ENCODE assay signal across 14 cellular contexts in genomic region chr7:151009340-151010001, GRCh38. TPM values are rescaled to one million over a fixed set of nuclear protein-coding genes. Genes with fewer than 3 reads are reported as not detected.
DNase-seq lines count a peak whose midpoint lies in the region; ATAC-seq and TF ChIP-seq lines count a peak whose summit lies in the region.
"Had no signal": no experiment of that assay in that cellular context is flagged by ENCODE, and none has a peak within 500 bp of the region (broad histone marks: within the 10 kb centered on the region; RNA-seq: fewer than 3 reads in every experiment).

No MANE protein-coding gene starts in this region.

- CTCF ChIA-PET in activated CD4-positive, alpha-beta T cell treated with anti-CD3 and anti-CD28 coated beads, Interleukin-2, amount 10 ng/mL, durations not matched to agents 7 days and 5 days (lab: Charles Lee): interaction anchor here (0.6 to 6.3 kb wide), 17 partner anchors 11 to 223 kb away, joined by 3 to 79 read pairs (median 4); partner anchors contain the start of genes ABCB8, ATG9B and FASTK
- CTCF ChIA-PET in HCT116 (lab: Charles Lee): interaction anchor here (0.6 to 5.4 kb wide), 26 partner anchors 8 to 271 kb away, joined by 3 to 59 read pairs (median 4); partner anchors contain the start of genes ABCB8, ATG9B and TMUB1
- CTCF ChIA-PET in activated CD8-positive, alpha-beta T cell treated with anti-CD3 and anti-CD28 coated beads, Interleukin-2, amount 10 ng/mL, durations not matched to agents 7 days and 5 days (lab: Charles Lee): interaction anchor here (1.0 to 6.4 kb wide), 10 partner anchors 9 to 111 kb away, joined by 4 to 50 read pairs (median 11); partner anchors contain the start of gene ABCB8

- H2BK5ac ChIP-seq in neuronal stem cell (ENCODE audit: low read length): peak overlapping the region; percentile 94

- H3K27ac Mint-ChIP-seq in activated CD4-positive, alpha-beta T cell treated with anti-CD3 and anti-CD28 coated beads, Interleukin-2, amount 10 ng/mL, durations not matched to agents 7 days and 5 days: peak overlapping the region; percentile 94
- H3K27ac Mint-ChIP-seq in activated CD8-positive, alpha-beta T cell treated with anti-CD3 and anti-CD28 coated beads, Interleukin-2, amount 10 ng/mL, durations not matched to agents 7 days and 5 days: peak overlapping the region; percentile 49
- H3K27ac Mint-ChIP-seq: nephron progenitor cell had no signal

- H2BK120ac ChIP-seq in neuronal stem cell (ENCODE audit: low read depth, low read length): peak overlapping the region; percentile 99

- H3K36me3 Mint-ChIP-seq in activated CD4-positive, alpha-beta T cell treated with anti-CD3 and anti-CD28 coated beads, Interleukin-2, amount 10 ng/mL, durations not matched to agents 7 days and 5 days (ENCODE audit: low read depth): peaks cover 21% of the 10 kb centered on the region
- peaks cover 2% of the 10 kb centered on the region for H3K36me3 Mint-ChIP-seq in activated CD8-positive, alpha-beta T cell treated with anti-CD3 and anti-CD28 coated beads, Interleukin-2, amount 10 ng/mL, durations not matched to agents 7 days and 5 days (ENCODE audit: low read depth)
- H3K36me3 Mint-ChIP-seq: brain had no signal

- no peak overlapping the region for H3K4me3 Mint-ChIP-seq in activated CD4-positive, alpha-beta T cell treated with anti-CD3 and anti-CD28 coated beads, Interleukin-2, amount 10 ng/mL, durations not matched to agents 7 days and 5 days
- H3K4me3 Mint-ChIP-seq in activated CD8-positive, alpha-beta T cell treated with anti-CD3 and anti-CD28 coated beads, Interleukin-2, amount 10 ng/mL, durations not matched to agents 7 days and 5 days: peak overlapping the region; percentile 76

- peak in 2 of 3 experiments; percentile 55 to 63; a peak in 4 of 6 replicates for TF ChIP-seq CTCF in HCT116 (IDR thresholded peaks at IDR 0.05 in 2 of 3, conservative IDR thresholded peaks at IDR 0.05 in 1 of 3; ENCODE audit: borderline replicate concordance in 1 of 3, insufficient read depth in 1 of 3, low read depth in 2 of 3, low read length in 2 of 3)

- H3K9me3 Mint-ChIP-seq in activated CD4-positive, alpha-beta T cell treated with anti-CD3 and anti-CD28 coated beads, Interleukin-2, amount 10 ng/mL, durations not matched to agents 7 days and 5 days: no peaks in the 10 kb centered on the region
- no peaks in the 10 kb centered on the region for H3K9me3 Mint-ChIP-seq in activated CD8-positive, alpha-beta T cell treated with anti-CD3 and anti-CD28 coated beads, Interleukin-2, amount 10 ng/mL, durations not matched to agents 7 days and 5 days (ENCODE audit: insufficient read depth)
- H3K9me3 Mint-ChIP-seq: nephron progenitor cell had no signal

- H3K27me3 ChIP-seq in HCT116 (ENCODE audit: insufficient read depth, low read length) (no peaks in the 10 kb centered on the region), neuronal stem cell (ENCODE audit: control insufficient read depth in 3 of 3, insufficient read depth in 3 of 3, low read depth in 1 of 3, low read length in 3 of 3) (no peaks in the 10 kb centered on the region)
- H3K27me3 ChIP-seq: vagina had no signal

- peak overlapping the region; percentile 24 for H2BK12ac ChIP-seq in neuronal stem cell (ENCODE audit: low read length)

- peaks cover 70% of the 10 kb centered on the region for H3K4me1 Mint-ChIP-seq in activated CD4-positive, alpha-beta T cell treated with anti-CD3 and anti-CD28 coated beads, Interleukin-2, amount 10 ng/mL, durations not matched to agents 7 days and 5 days
- peaks cover 69% of the 10 kb centered on the region for H3K4me1 Mint-ChIP-seq in activated CD8-positive, alpha-beta T cell treated with anti-CD3 and anti-CD28 coated beads, Interleukin-2, amount 10 ng/mL, durations not matched to agents 7 days and 5 days (ENCODE audit: low read depth)

- H2BK15ac ChIP-seq in neuronal stem cell (ENCODE audit: low read length): peak overlapping the region; percentile 98

- H4K91ac ChIP-seq in neuronal stem cell (ENCODE audit: low read depth, low read length, poor library complexity): peak overlapping the region; percentile 96

- peak; percentile 5 for TF ChIP-seq POLR2A in HCT116 (IDR thresholded peaks at IDR 0.05; ENCODE audit: borderline replicate concordance, extremely low read depth, insufficient read depth, insufficient read length)

- ATAC-seq in HCT116 (peak; percentile 61), HG02884 (IDR thresholded peaks at IDR 0.05; ENCODE audit: unreplicated experiment) (no peak), GM19397 (IDR thresholded peaks at IDR 0.05; ENCODE audit: unreplicated experiment) (no peak)
- ATAC-seq in activated CD8-positive, alpha-beta T cell treated with anti-CD3 and anti-CD28 coated beads, Interleukin-2, amount 10 ng/mL, durations not matched to agents 7 days and 5 days: no peak

- no peaks in the 10 kb centered on the region for H3K9me2 ChIP-seq in HCT116 (ENCODE audit: insufficient read depth)

- H2AK5ac ChIP-seq in neuronal stem cell (ENCODE audit: low read depth, low read length): peak overlapping the region; percentile 99

- H3K4me3 ChIP-seq in HCT116 (replicated peaks in 1 of 2; ENCODE audit: low read depth in 1 of 2, low read length in 2 of 2) (peak overlapping the region; percentile 72 to 73), neuronal stem cell (ENCODE audit: low read length in 2 of 2) (no peak overlapping the region)
- H3K4me3 ChIP-seq: vagina had no signal

- H3K18ac ChIP-seq in neuronal stem cell (ENCODE audit: low read length): peak overlapping the region; percentile 98

- DNase-seq in activated CD4-positive, alpha-beta T cell treated with anti-CD3 and anti-CD28 coated beads, Interleukin-2, amount 10 ng/mL, durations not matched to agents 7 days and 5 days: no peak
- no peak for DNase-seq in activated CD4-positive, alpha-beta T cell treated with anti-CD3 and anti-CD28 coated beads for 1 hour
- no peak for DNase-seq in HCT116 (ENCODE audit: low read depth, low spot score)
- no peak for DNase-seq in activated CD8-positive, alpha-beta T cell treated with anti-CD3 and anti-CD28 coated beads, Interleukin-2, amount 10 ng/mL, durations not matched to agents 7 days and 5 days
- no peak for DNase-seq in neuronal stem cell (ENCODE audit: low spot score)
- DNase-seq in dermis blood vessel endothelial cell: no peak
- DNase-seq: NCI-H146, sigmoid colon had no signal

- WGBS in neuronal stem cell (ENCODE audit: extremely low coverage in 2 of 2, insufficient read length in 2 of 2, insufficient replicate concordance in 1 of 2), 2 donors: no CpG with 5 or more reads among the region's 20 CpGs

- no peak overlapping the region for H2AFZ ChIP-seq in HCT116 (ENCODE audit: low read depth, low read length, poor library complexity, severe bottlenecking)
- peak overlapping the region; percentile 74 for H2AFZ ChIP-seq in neuronal stem cell (ENCODE audit: low read length)

- H3K9ac ChIP-seq in HCT116 (ENCODE audit: low read length): peak overlapping the region; percentile 81
- H3K9ac ChIP-seq in neuronal stem cell (ENCODE audit: low read depth, low read length, poor library complexity): peak overlapping the region; percentile 38

- no peak overlapping the region for H3K14ac ChIP-seq in neuronal stem cell (ENCODE audit: low read length)

- no peaks in the 10 kb centered on the region for H3K27me3 Mint-ChIP-seq in activated CD4-positive, alpha-beta T cell treated with anti-CD3 and anti-CD28 coated beads, Interleukin-2, amount 10 ng/mL, durations not matched to agents 7 days and 5 days
- no peaks in the 10 kb centered on the region for H3K27me3 Mint-ChIP-seq in activated CD8-positive, alpha-beta T cell treated with anti-CD3 and anti-CD28 coated beads, Interleukin-2, amount 10 ng/mL, durations not matched to agents 7 days and 5 days (ENCODE audit: low read depth)

- H3K79me2 ChIP-seq in HCT116 (ENCODE audit: insufficient read depth, low read length): peaks cover 4% of the 10 kb centered on the region; the same call in 1 of the 2 replicates

- H3K4ac ChIP-seq in neuronal stem cell (ENCODE audit: low read length): peak overlapping the region; percentile 94

- no TSS peak for BruUV-seq in HCT116 (replicated peaks; lab: Mats Ljungman, UMichigan)

- peaks cover 2% of the 10 kb centered on the region for H3K79me1 ChIP-seq in neuronal stem cell (ENCODE audit: low read depth, low read length)

- intact Hi-C loops in HCT116 (cut with micrococcal nuclease): loop anchor here (1.0 to 10.0 kb wide), 2 partner anchors 102 to 235 kb away; no protein-coding TSS in a partner anchor

- RAD21 ChIA-PET in HCT116 (lab: Charles Lee; ENCODE audit: low non-redundant PET in 1 of 2, low total read pairs in 2 of 2, uncharacterized antibody in 2 of 2, unreplicated experiment in 2 of 2): interaction anchor here (0.6 to 1.7 kb wide), 5 partner anchors 9 to 102 kb away, joined by 3 to 5 read pairs (median 3); partner anchors contain the start of gene ABCB8 (in 1 of the 2)

- TF ChIP-seq RAD21 in HCT116 (IDR thresholded peaks at IDR 0.05; ENCODE audit: low read depth): no peak

- POLR2A ChIA-PET in activated CD4-positive, alpha-beta T cell treated with anti-CD3 and anti-CD28 coated beads, Interleukin-2, amount 10 ng/mL, durations not matched to agents 7 days and 5 days (lab: Charles Lee): no interaction called here
- POLR2A ChIA-PET in HCT116 (lab: Charles Lee): interaction anchor here (0.7 to 1.5 kb wide), 8 partner anchors 9 to 218 kb away, joined by 3 to 6 read pairs (median 4); partner anchors contain the start of genes ABCB8 and ABCF2
- POLR2A ChIA-PET in activated CD8-positive, alpha-beta T cell treated with anti-CD3 and anti-CD28 coated beads, Interleukin-2, amount 10 ng/mL, durations not matched to agents 7 days and 5 days (lab: Charles Lee): interaction anchor here (1.4 to 1.5 kb wide), 2 partner anchors 9 to 19 kb away, joined by 3 read pairs; partner anchors contain the start of gene ABCB8

- H4K8ac ChIP-seq in neuronal stem cell (ENCODE audit: low read depth, low read length): no peak overlapping the region

- H3K27ac ChIP-seq in HCT116 (ENCODE audit: low read depth, low read length) (peak overlapping the region; percentile 71), neuronal stem cell (replicated peaks; ENCODE audit: low read length) (no peak overlapping the region)
- H3K27ac ChIP-seq: sigmoid colon, vagina had no signal

- H3K4me1 ChIP-seq in HCT116 (ENCODE audit: control insufficient read depth in 1 of 2, insufficient read depth in 2 of 2, low read length in 2 of 2) (peaks cover 16 to 51% of the 10 kb centered on the region in 2 experiments; a peak in 3 of 4 replicates), neuronal stem cell (ENCODE audit: control insufficient read depth in 2 of 2, insufficient read depth in 1 of 2, low read depth in 1 of 2, low read length in 2 of 2) (peaks cover 19 to 36% of the 10 kb centered on the region in 2 donors)

- no peaks in the 10 kb centered on the region for H3K36me3 ChIP-seq in HCT116 (ENCODE audit: control insufficient read depth in 1 of 2, insufficient read depth in 2 of 2, low read length in 2 of 2)
- H3K36me3 ChIP-seq in neuronal stem cell (replicated peaks in 1 of 2; ENCODE audit: control insufficient read depth in 2 of 2, insufficient read depth in 2 of 2, low read length in 2 of 2): peaks cover 0 to 5% of the 10 kb centered on the region in 2 donors
- H3K36me3 ChIP-seq: sigmoid colon, vagina had no signal

- H4K20me1 ChIP-seq in HCT116 (ENCODE audit: insufficient read depth): no peaks in the 10 kb centered on the region

- H3K23ac ChIP-seq in neuronal stem cell (ENCODE audit: low read depth, low read length, poor library complexity): peak overlapping the region; percentile 83

- H3K9me3 ChIP-seq in HCT116 (ENCODE audit: control insufficient read depth in 1 of 2, insufficient read depth in 1 of 2, low read depth in 1 of 2, low read length in 2 of 2): no peaks in the 10 kb centered on the region
- no peaks in the 10 kb centered on the region for H3K9me3 ChIP-seq in neuronal stem cell (replicated peaks in 1 of 2; ENCODE audit: control insufficient read depth in 2 of 2, insufficient read depth in 1 of 2, low read depth in 1 of 2, low read length in 2 of 2)
- H3K9me3 ChIP-seq: Caco-2, sigmoid colon, vagina had no signal

- H3K4me2 ChIP-seq in HCT116 (ENCODE audit: low read length) (peak overlapping the region; percentile 94), neuronal stem cell (ENCODE audit: insufficient read depth, low read length, poor library complexity, severe bottlenecking) (no peak overlapping the region)

RNA-seq across cellular contexts. Expression of gene ATG9B, which starts 14.8 kb away (rescaled TPM):
- 10 to 100 TPM; 12.1 to 12.3 TPM for total RNA-seq in activated CD4-positive, alpha-beta T cell treated with anti-CD3 and anti-CD28 coated beads, Interleukin-2, amount 10 ng/mL, durations not matched to agents 7 days and 5 days
- 2.1 TPM for total RNA-seq in HCT116 (2021; ENCODE audit: unreplicated experiment)
- 5.8 and 6.9 TPM in 2 replicates for polyA plus RNA-seq in HCT116 (2012)
- total RNA-seq in activated CD8-positive, alpha-beta T cell treated with anti-CD3 and anti-CD28 coated beads, Interleukin-2, amount 10 ng/mL, durations not matched to agents 7 days and 5 days: 1 to 10 TPM; 6.8 to 7.4 TPM
- polyA plus RNA-seq in neuronal stem cell (2013, experiment 1 of 2): 6.3 TPM
- 5.0 TPM for polyA plus RNA-seq in neuronal stem cell (2013, experiment 2 of 2)
- 0.28 TPM in 1 of 2 replicates, not detected in the other for total RNA-seq in dermis blood vessel endothelial cell
- total RNA-seq: sigmoid colon had no signal

RNA-seq across cellular contexts. Expression of gene NOS3, which starts 18.7 kb away (rescaled TPM):
- 10 to 100 TPM; 21.6 to 22.3 TPM for total RNA-seq in activated CD4-positive, alpha-beta T cell treated with anti-CD3 and anti-CD28 coated beads, Interleukin-2, amount 10 ng/mL, durations not matched to agents 7 days and 5 days
- total RNA-seq in HCT116 (2021; ENCODE audit: unreplicated experiment): 35.8 TPM
- polyA plus RNA-seq in HCT116 (2012): 42.7 and 44.0 TPM in 2 replicates
- 10 to 100 TPM; 12.2 to 13.8 TPM for total RNA-seq in activated CD8-positive, alpha-beta T cell treated with anti-CD3 and anti-CD28 coated beads, Interleukin-2, amount 10 ng/mL, durations not matched to agents 7 days and 5 days
- polyA plus RNA-seq in neuronal stem cell (2013, experiment 1 of 2): 5.4 TPM
- 5.6 TPM for polyA plus RNA-seq in neuronal stem cell (2013, experiment 2 of 2)
- 33.4 and 103 TPM in 2 replicates for total RNA-seq in dermis blood vessel endothelial cell

RNA-seq across cellular contexts. Expression of gene ABCB8, which starts 18.8 kb away (rescaled TPM):
- total RNA-seq in activated CD4-positive, alpha-beta T cell treated with anti-CD3 and anti-CD28 coated beads, Interleukin-2, amount 10 ng/mL, durations not matched to agents 7 days and 5 days: 10 to 100 TPM; 57.5 to 67.8 TPM
- total RNA-seq in HCT116 (2021; ENCODE audit: unreplicated experiment): 55.2 TPM
- polyA plus RNA-seq in HCT116 (2012): 32.5 and 34.9 TPM in 2 replicates
- 10 to 100 TPM; 48.0 to 49.5 TPM for total RNA-seq in activated CD8-positive, alpha-beta T cell treated with anti-CD3 and anti-CD28 coated beads, Interleukin-2, amount 10 ng/mL, durations not matched to agents 7 days and 5 days
- 8.6 TPM for polyA plus RNA-seq in neuronal stem cell (2013, experiment 1 of 2)
- polyA plus RNA-seq in neuronal stem cell (2013, experiment 2 of 2): 8.5 TPM
- 20.4 and 38.2 TPM in 2 replicates for total RNA-seq in dermis blood vessel endothelial cell

RNA-seq across cellular contexts. Expression of gene KCNH2, which starts 31.4 kb away (rescaled TPM):
- under 1 TPM; 0.27 to 0.30 TPM for total RNA-seq in activated CD4-positive, alpha-beta T cell treated with anti-CD3 and anti-CD28 coated beads, Interleukin-2, amount 10 ng/mL, durations not matched to agents 7 days and 5 days
- 9.7 TPM for total RNA-seq in HCT116 (2021; ENCODE audit: unreplicated experiment)
- 8.4 and 10.4 TPM in 2 replicates for polyA plus RNA-seq in HCT116 (2012)
- total RNA-seq in activated CD8-positive, alpha-beta T cell treated with anti-CD3 and anti-CD28 coated beads, Interleukin-2, amount 10 ng/mL, durations not matched to agents 7 days and 5 days: not detected
- polyA plus RNA-seq in neuronal stem cell (2013, experiment 1 of 2): 9.1 TPM
- 9.1 TPM for polyA plus RNA-seq in neuronal stem cell (2013, experiment 2 of 2)
- under 0.01 TPM in 1 of 2 replicates, not detected in the other for total RNA-seq in dermis blood vessel endothelial cell

RNA-seq across cellular contexts. Expression of gene ASIC3, which starts 38.9 kb away (rescaled TPM):
- 1 to 10 TPM; 6.0 to 8.3 TPM for total RNA-seq in activated CD4-positive, alpha-beta T cell treated with anti-CD3 and anti-CD28 coated beads, Interleukin-2, amount 10 ng/mL, durations not matched to agents 7 days and 5 days
- 4.4 TPM for total RNA-seq in HCT116 (2021; ENCODE audit: unreplicated experiment)
- polyA plus RNA-seq in HCT116 (2012): 5.4 and 6.2 TPM in 2 replicates
- 1 to 10 TPM; 2.8 to 3.2 TPM for total RNA-seq in activated CD8-positive, alpha-beta T cell treated with anti-CD3 and anti-CD28 coated beads, Interleukin-2, amount 10 ng/mL, durations not matched to agents 7 days and 5 days
- 5.1 TPM for polyA plus RNA-seq in neuronal stem cell (2013, experiment 1 of 2)
- 4.6 TPM for polyA plus RNA-seq in neuronal stem cell (2013, experiment 2 of 2)
- 0.42 TPM in 1 of 2 replicates, not detected in the other for total RNA-seq in dermis blood vessel endothelial cell

Comparison
In these comparisons a context has a peak if more than half of its experiments do, and no peak if none do; other contexts are left out.
1. H3K4me3 ChIP-seq: peak in HCT116 (2 of 2); none in neuronal stem cell (0 of 2).